In genomic region chr12:127336416-127336815, GRCh38 we compare ENCODE assay signal across 23 cellular contexts.
A peak's percentile ranks its signal among the peaks of the same experiment; 100 is the strongest.
DNase-seq lines count a peak whose midpoint lies in the region; ATAC-seq, FAIRE-seq and TF ChIP-seq lines count a peak whose summit lies in the region.
"Had no signal": no experiment of that assay in that cellular context is flagged by ENCODE, and none has a peak within 500 bp of the region (broad histone marks: within the 10 kb centered on the region; RNA-seq: fewer than 3 reads in every experiment).

No MANE protein-coding gene starts in this region.

- H3K9me3 ChIP-seq in breast epithelium = no peaks in the 10 kb centered on the region
- no peaks in the 10 kb centered on the region for H3K9me3 ChIP-seq in mucosa of descending colon
- H3K9me3 ChIP-seq: A549, Caco-2 had no signal

- no peak overlapping the region for H3K27ac Mint-ChIP-seq in MCF 10A (ENCODE audit: low read depth, unreplicated experiment)
- H3K27ac Mint-ChIP-seq: B cell; CD4-positive, alpha-beta T cell; CD8-positive, alpha-beta T cell had no signal

- CTCF ChIA-PET in MCF 10A (lab: Yijun Ruan, JAX) = no interaction called here

- intact Hi-C loops in MCF 10A (cut with micrococcal nuclease) (no loop called here), breast epithelium (cut with DNase I; ENCODE audit: low total_unique reads) (no loop called here), mucosa of descending colon (cut with DNase I, micrococcal nuclease) (no loop called here)

- no peak for TF ChIP-seq POLR2A in breast epithelium (IDR thresholded peaks at IDR 0.05)

- no peaks in the 10 kb centered on the region for H3K27me3 Mint-ChIP-seq in MCF 10A (ENCODE audit: insufficient read depth, unreplicated experiment)
- H3K27me3 Mint-ChIP-seq: B cell had no signal

- H3K4me1 Mint-ChIP-seq in MCF 10A (ENCODE audit: insufficient read depth, unreplicated experiment) = peaks cover 5% of the 10 kb centered on the region
- H3K4me1 Mint-ChIP-seq: B cell had no signal

- H3K27ac ChIP-seq in breast epithelium (no peak overlapping the region), epithelial cell of prostate (no peak overlapping the region)
- H3K27ac ChIP-seq: 22Rv1; A549; BLaER1 treated with 17β-estradiol and CSF1 and Interleukin-3, amounts not matched to agents 10 nM and 100 nM; C4-2B had no signal

- H3K9me3 Mint-ChIP-seq in MCF 10A (ENCODE audit: unreplicated experiment) = no peaks in the 10 kb centered on the region
- H3K9me3 Mint-ChIP-seq: CD4-positive, alpha-beta T cell had no signal

- no peak overlapping the region for H3K4me3 ChIP-seq in breast epithelium
- no peak overlapping the region for H3K4me3 ChIP-seq in bronchial epithelial cell (ENCODE audit: low read depth, low read length)
- H3K4me3 ChIP-seq in mucosa of descending colon = no peak overlapping the region
- H3K4me3 ChIP-seq: A549; BLaER1 treated with 17β-estradiol and CSF1 and Interleukin-3, amounts not matched to agents 10 nM and 100 nM had no signal

- BruUV-seq in MCF 10A (replicated peaks; lab: Mats Ljungman, UMichigan) = no TSS peak

- POLR2A ChIA-PET in MCF 10A (lab: Yijun Ruan, JAX) = interaction anchor here (0.8 kb wide), 1 partner anchor 105 kb away, joined by 5 read pairs; no protein-coding TSS in a partner anchor

- H3K36me3 Mint-ChIP-seq in MCF 10A (ENCODE audit: insufficient read depth, unreplicated experiment) = no peaks in the 10 kb centered on the region
- H3K36me3 Mint-ChIP-seq: CD8-positive, alpha-beta T cell had no signal

- no peak for TF ChIP-seq CTCF in MCF 10A (IDR thresholded peaks at IDR 0.05; ENCODE audit: unreplicated experiment)
- no peak for TF ChIP-seq CTCF in breast epithelium (IDR thresholded peaks at IDR 0.05)
- no peak for TF ChIP-seq CTCF in bronchial epithelial cell (IDR thresholded peaks at IDR 0.05; ENCODE audit: insufficient read depth, low read length, severe bottlenecking)
- no peak for TF ChIP-seq CTCF in mucosa of descending colon (IDR thresholded peaks at IDR 0.05)

- DNase-seq in MCF 10A (ENCODE audit: unreplicated experiment) = peak; percentile 44
- no peak for DNase-seq in breast epithelium (ENCODE audit: low spot score in 2 of 2)
- DNase-seq in bronchial epithelial cell (ENCODE audit: low read depth) = peak; percentile 82
- DNase-seq in epithelial cell of prostate (ENCODE audit: low read depth, low spot score) = peak; percentile 36
- DNase-seq in NCI-H1694 (lab: John Stamatoyannopoulos, UW) = no peak
- no peak for DNase-seq in mucosa of descending colon
- no peak for DNase-seq in NCI-H1092 (lab: John Stamatoyannopoulos, UW)
- DNase-seq: AML-193; Caco-2; Calu3; CD4-positive, alpha-beta T cell; CD8-positive, alpha-beta T cell; DMS79 treated with DMSO at 0.1 percent for 48 hours; GF-D8 had no signal

- peak; percentile 13 for FAIRE-seq in bronchial epithelial cell (lab: Jason Lieb, UNC)
- FAIRE-seq: A549, D721Med, G401.6, GM12891, GM19239 had no signal

- no peak overlapping the region for H3K4me3 Mint-ChIP-seq in MCF 10A (ENCODE audit: unreplicated experiment)
- H3K4me3 Mint-ChIP-seq: B cell; CD4-positive, alpha-beta T cell; CD8-positive, alpha-beta T cell had no signal

- ATAC-seq in mucosa of descending colon = no peak
- ATAC-seq: A549; CD8-positive, alpha-beta T cell had no signal

- H3K4me1 ChIP-seq in breast epithelium = no peaks in the 10 kb centered on the region
- no peaks in the 10 kb centered on the region for H3K4me1 ChIP-seq in mucosa of descending colon (ENCODE audit: low read depth)
- H3K4me1 ChIP-seq: A549; BLaER1 treated with 17β-estradiol and CSF1 and Interleukin-3, amounts not matched to agents 10 nM and 100 nM; Caco-2 had no signal

- H3K36me3 ChIP-seq in breast epithelium (no peaks in the 10 kb centered on the region), bronchial epithelial cell (ENCODE audit: control insufficient read depth, insufficient read depth, low read length) (no peaks in the 10 kb centered on the region), mucosa of descending colon (ENCODE audit: low read depth) (no peaks in the 10 kb centered on the region)
- H3K36me3 ChIP-seq: BLaER1 treated with 17β-estradiol and CSF1 and Interleukin-3, amounts not matched to agents 10 nM and 100 nM had no signal

- no peaks in the 10 kb centered on the region for H3K27me3 ChIP-seq in breast epithelium
- no peaks in the 10 kb centered on the region for H3K27me3 ChIP-seq in bronchial epithelial cell (ENCODE audit: control insufficient read depth, insufficient read depth, low read length)
- H3K27me3 ChIP-seq: BLaER1 treated with 17β-estradiol and CSF1 and Interleukin-3, amounts not matched to agents 10 nM and 100 nM had no signal

Comparison
In these comparisons a context has a peak if more than half of its experiments do, and no peak if none do; other contexts are left out.
1. DNase-seq: peak in MCF 10A (single experiment), bronchial epithelial cell (single experiment) and epithelial cell of prostate (single experiment); none in breast epithelium (0 of 2), NCI-H1694 (single experiment), mucosa of descending colon (0 of 3) and NCI-H1092 (single experiment).